9 cellular contexts compared by ENCODE assay signal in the genomic region with DNA sequence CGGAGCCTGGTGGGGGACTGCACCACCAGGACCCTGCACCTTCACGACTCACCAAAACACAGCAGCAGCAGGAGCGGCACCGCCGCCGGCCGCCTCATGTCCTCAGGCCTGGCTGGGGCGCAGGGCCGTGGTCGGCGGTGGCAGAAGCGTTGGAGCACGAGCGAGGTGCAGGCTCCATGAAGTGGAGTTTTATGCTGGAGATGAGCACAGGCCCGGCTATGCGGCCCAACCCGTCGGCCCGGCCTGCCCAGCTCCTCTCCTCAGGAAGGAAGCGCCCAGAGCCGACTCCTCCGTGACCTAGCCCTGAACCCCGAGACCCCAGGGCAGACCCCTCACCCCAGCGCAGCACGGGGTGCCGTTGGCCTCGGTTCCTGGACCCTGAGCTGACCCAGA. TPM values are rescaled to one million over a fixed set of nuclear protein-coding genes. Genes with fewer than 3 reads are reported as not detected.
DNase-seq lines count a peak whose midpoint lies in the region; ATAC-seq and TF ChIP-seq lines count a peak whose summit lies in the region.
"Had no signal": no experiment of that assay in that cellular context is flagged by ENCODE, and none has a peak within 500 bp of the region (broad histone marks: within the 10 kb centered on the region; RNA-seq: fewer than 3 reads in every experiment).

A gene (minus strand): TSS at position 162 of the 393 bp plus-strand sequence. CDS start 64 bp downstream, at position 98.

- H3K9me2 ChIP-seq in Karpas-422 (replicated peaks; ENCODE audit: insufficient read depth, low read length) = no peaks in the 10 kb centered on the region

- ATAC-seq in natural killer cell = no peak
- ATAC-seq in GM21825 (IDR thresholded peaks at IDR 0.05; ENCODE audit: unreplicated experiment) = no peak
- no peak for ATAC-seq in GM21529 (IDR thresholded peaks at IDR 0.05; ENCODE audit: unreplicated experiment)

- H2AFZ ChIP-seq in Karpas-422 (ENCODE audit: low read length) = peak within 1 kb of the TSS; percentile 79; the same call in 1 of the 2 replicates

- no peaks in the 10 kb centered on the region for H3K36me3 ChIP-seq in Karpas-422 (ENCODE audit: insufficient read depth, low read length)

- H3K4me3 Mint-ChIP-seq in natural killer cell = peak within 1 kb of the TSS; percentile 72

- H3K9me3 ChIP-seq in Karpas-422 (ENCODE audit: low read length) = no peaks in the 10 kb centered on the region

- H3K27me3 Mint-ChIP-seq in natural killer cell (ENCODE audit: low read depth in 2 of 2) = peaks cover under 1 to 5% of the 10 kb centered on the region in 2 donors

- H3K27ac Mint-ChIP-seq in natural killer cell = peak within 1 kb of the TSS in 1 of 2 donors; percentile 83

- intact Hi-C loops in dorsolateral prefrontal cortex (cut with DNase I) = loop anchor here in 1 of 2 donors (2.0 kb wide), 1 partner anchor 37 kb away; a partner anchor contains a TSS
- intact Hi-C loops in natural killer cell (cut with micrococcal nuclease) = loop anchor here (5.0 kb wide), 1 partner anchor 38 kb away; a partner anchor contains a TSS

- H3K4me1 ChIP-seq in Karpas-422 (ENCODE audit: low read length) = peaks cover 25% of the 10 kb centered on the region

- TF ChIP-seq CTCF in AG10803 (conservative IDR thresholded peaks at IDR 0.05; ENCODE audit: low read length) = no peak
- no peak for TF ChIP-seq CTCF in dorsolateral prefrontal cortex (IDR thresholded peaks at IDR 0.05 in 54 of 56, conservative IDR thresholded peaks at IDR 0.05 in 2 of 56; ENCODE audit: low read depth in 1 of 56, partially characterized antibody in 56 of 56)
- no peak for TF ChIP-seq CTCF in natural killer cell (IDR thresholded peaks at IDR 0.05)

- H3K4me1 Mint-ChIP-seq in natural killer cell = peaks cover 2 to 4% of the 10 kb centered on the region in 2 donors

- peak within 1 kb of the TSS; percentile 64 for H3K4me3 ChIP-seq in AG10803 (ENCODE audit: low read length)
- H3K4me3 ChIP-seq in Karpas-422 (ENCODE audit: low read length) = peak within 1 kb of the TSS; percentile 66
- H3K4me3 ChIP-seq in dorsolateral prefrontal cortex = peak within 1 kb of the TSS; percentile 55 to 83 (median 73)

- no peak for DNase-seq in AG10803 (ENCODE audit: low read depth)
- no peak for DNase-seq in Karpas-422
- DNase-seq in dorsolateral prefrontal cortex = no peak
- DNase-seq in natural killer cell = no peak
- no peak for DNase-seq in OCI-M1 (lab: John Stamatoyannopoulos, UW)
- DNase-seq in AML-193 (lab: John Stamatoyannopoulos, UW) = no peak
- DNase-seq: NCI-H526 treated with DMSO at 0.1 percent for 48 hours had no signal

- peak within 1 kb of the TSS; percentile 76 for H3K4me2 ChIP-seq in Karpas-422 (ENCODE audit: low read depth, low read length, poor library complexity, severe bottlenecking)

- no peaks in the 10 kb centered on the region for H3K9me3 Mint-ChIP-seq in natural killer cell

- H3K36me3 Mint-ChIP-seq in natural killer cell = no peaks in the 10 kb centered on the region

- no peaks in the 10 kb centered on the region for H3K79me2 ChIP-seq in Karpas-422 (ENCODE audit: low read length)

- H3K27me3 ChIP-seq in Karpas-422 (ENCODE audit: low read length) = no peaks in the 10 kb centered on the region
- no peaks in the 10 kb centered on the region for H3K27me3 ChIP-seq in dorsolateral prefrontal cortex

- H3K27ac ChIP-seq in Karpas-422 (ENCODE audit: low read length) (no peak within 1 kb of the TSS), dorsolateral prefrontal cortex (peak within 1 kb of the TSS in 31 of 59 donors; percentile 7 to 79 (median 50))

- peaks cover 2% of the 10 kb centered on the region; the same call in 1 of the 2 replicates for H4K20me1 ChIP-seq in Karpas-422 (ENCODE audit: insufficient read depth, low read depth, low read length)

- H3K9ac ChIP-seq in Karpas-422 (ENCODE audit: low read length) = peak within 1 kb of the TSS; percentile 84

RNA-seq across cellular contexts. Expression of the gene that starts here (rescaled TPM):
- total RNA-seq in Karpas-422 (2014; rRNA removed; shearing (Covaris generic); ENCODE audit: low replicate concordance) = 1.4 and 2.8 TPM in 2 replicates
- total RNA-seq in dorsolateral prefrontal cortex = 1 to 10 TPM in 117 of 120 experiments, under 1 TPM in 3; 0.87 to 9.0 (median 2.6) TPM
- total RNA-seq in natural killer cell = 1 to 10 TPM in 2 of 3 donors, under 1 TPM in 1; 0.42 to 1.3 (median 1.2) TPM
